16 cellular contexts compared by ENCODE assay signal in genomic region chr10:88239212-88239611, GRCh38.
DNase-seq lines count a peak whose midpoint lies in the region; ATAC-seq and TF ChIP-seq lines count a peak whose summit lies in the region.
"Had no signal": no experiment of that assay in that cellular context is flagged by ENCODE, and none has a peak within 500 bp of the region (broad histone marks: within the 10 kb centered on the region; RNA-seq: fewer than 3 reads in every experiment).

No MANE protein-coding gene starts in this region.

- H3K4me1 Mint-ChIP-seq in WTC11: peaks cover 4% of the 10 kb centered on the region; the same call in 1 of the 2 replicates

- no peak for DNase-seq in heart left ventricle
- DNase-seq in left cardiac atrium: no peak
- no peak for DNase-seq in Panc1 (ENCODE audit: low read depth, low spot score)
- DNase-seq in thyroid gland: no peak
- no peak for DNase-seq in WTC11 (ENCODE audit: low spot score)
- no peak for DNase-seq in putamen (ENCODE audit: low spot score)
- no peak for DNase-seq in kidney tubule cell (ENCODE audit: low spot score)
- DNase-seq: CD8-positive, alpha-beta memory T cell; GDM1; MM.1S; NCI-H1092 treated with DMSO at 0.1 percent for 48 hours; NCI-H226; NCI-H524 treated with DMSO at 0.1 percent for 48 hours had no signal

- H3K36me3 Mint-ChIP-seq in WTC11: no peaks in the 10 kb centered on the region

- H3K27ac ChIP-seq in heart left ventricle: peak overlapping the region in 7 of 12 donors; percentile 2 to 53 (median 36)
- H3K27ac ChIP-seq in Panc1 (ENCODE audit: low read length): peak overlapping the region; percentile 25; the same call in 1 of the 2 replicates
- H3K27ac ChIP-seq in thyroid gland: peak overlapping the region; percentile 42 to 78 (median 58)
- H3K27ac ChIP-seq: BLaER1 treated with 17β-estradiol and CSF1 and Interleukin-3, amounts not matched to agents 10 nM and 100 nM had no signal

- no peak for TF ChIP-seq CTCF in heart left ventricle (IDR thresholded peaks at IDR 0.05)
- TF ChIP-seq CTCF in Panc1 (IDR thresholded peaks at IDR 0.05): no peak
- no peak for TF ChIP-seq CTCF in thyroid gland (IDR thresholded peaks at IDR 0.05)
- no peak for TF ChIP-seq CTCF in WTC11 (IDR thresholded peaks at IDR 0.05)

- BruUV-seq in Panc1 (replicated peaks; lab: Mats Ljungman, UMichigan): no TSS peak

- intact Hi-C loops in heart left ventricle (cut with DNase I): loop anchor here in 1 of 10 donors (10.0 kb wide), 1 partner anchor 194 kb away; no protein-coding TSS in a partner anchor
- intact Hi-C loops in left cardiac atrium (cut with DNase I): no loop called here
- intact Hi-C loops in Panc1 (cut with micrococcal nuclease; ENCODE audit: unreplicated experiment): no loop called here
- intact Hi-C loops in thyroid gland (cut with DNase I): no loop called here

- ATAC-seq in heart left ventricle: no peak
- ATAC-seq in left cardiac atrium: no peak
- ATAC-seq in Panc1: no peak
- ATAC-seq in WTC11: no peak
- ATAC-seq: Right ventricle myocardium inferior had no signal

- H3K27me3 Mint-ChIP-seq in WTC11 (ENCODE audit: low read depth): no peaks in the 10 kb centered on the region

- in situ Hi-C loops in Panc1 (cut with HindIII; ENCODE audit: low pct_unique_long_range_greater_than_20kb, low sequenced_read_pairs): no loop called here

- no peaks in the 10 kb centered on the region for H3K9me3 ChIP-seq in heart left ventricle
- no peaks in the 10 kb centered on the region for H3K9me3 ChIP-seq in Panc1 (ENCODE audit: control insufficient read depth, insufficient read depth, low read depth, low read length)
- H3K9me3 ChIP-seq in thyroid gland: no peaks in the 10 kb centered on the region

- H3K4me1 ChIP-seq in heart left ventricle (peaks cover 0 to 64% (median 28%) of the 10 kb centered on the region in 12 donors), Panc1 (ENCODE audit: control insufficient read depth, insufficient read depth, low read length) (peaks cover 13% of the 10 kb centered on the region), thyroid gland (peaks cover 38 to 41% of the 10 kb centered on the region in 2 donors)

- 74 to 91% (median 88%) methylated on average over 2 of the region's 2 CpGs for WGBS in heart left ventricle, 4 donors
- WGBS in thyroid gland, 2 donors: 85 to 93% methylated on average over 2 of the region's 2 CpGs

- no peak for TF ChIP-seq POLR2A in heart left ventricle (IDR thresholded peaks at IDR 0.05)
- TF ChIP-seq POLR2A in thyroid gland (IDR thresholded peaks at IDR 0.05): no peak

- no peaks in the 10 kb centered on the region for H3K27me3 ChIP-seq in heart left ventricle
- H3K27me3 ChIP-seq in Panc1 (ENCODE audit: control insufficient read depth, insufficient read depth, low read length): no peaks in the 10 kb centered on the region
- H3K27me3 ChIP-seq in thyroid gland: no peaks in the 10 kb centered on the region
- H3K27me3 ChIP-seq: BLaER1 treated with 17β-estradiol and CSF1 and Interleukin-3, amounts not matched to agents 10 nM and 100 nM had no signal

- CTCF ChIA-PET in Panc1 (lab: Charles Lee): no interaction called here
- CTCF ChIA-PET in WTC11 (lab: Charles Lee): no interaction called here

- H3K36me3 ChIP-seq in heart left ventricle: no peaks in the 10 kb centered on the region
- no peaks in the 10 kb centered on the region for H3K36me3 ChIP-seq in Panc1 (ENCODE audit: control insufficient read depth, insufficient read depth, low read length)
- no peaks in the 10 kb centered on the region for H3K36me3 ChIP-seq in thyroid gland
- H3K36me3 ChIP-seq: BLaER1 treated with 17β-estradiol and CSF1 and Interleukin-3, amounts not matched to agents 10 nM and 100 nM had no signal

- POLR2A ChIA-PET in Panc1 (lab: Charles Lee) (no interaction called here), WTC11 (lab: Charles Lee) (no interaction called here)

- H3K4me3 Mint-ChIP-seq in WTC11: no peak overlapping the region
- H3K4me3 Mint-ChIP-seq: CD8-positive, alpha-beta memory T cell had no signal

- no peaks in the 10 kb centered on the region for H3K9me3 Mint-ChIP-seq in WTC11
- H3K9me3 Mint-ChIP-seq: CD8-positive, alpha-beta memory T cell had no signal

- H3K27ac Mint-ChIP-seq in WTC11: no peak overlapping the region

- no peak overlapping the region for H3K4me3 ChIP-seq in heart left ventricle
- H3K4me3 ChIP-seq in Panc1 (ENCODE audit: low read depth in 2 of 2, low read length in 2 of 2): no peak overlapping the region
- H3K4me3 ChIP-seq in iPS-11a (ENCODE audit: low read depth, low read length): peak overlapping the region; percentile 1
- H3K4me3 ChIP-seq in thyroid gland (replicated peaks in 1 of 3): no peak overlapping the region
- H3K4me3 ChIP-seq: BLaER1 treated with 17β-estradiol and CSF1 and Interleukin-3, amounts not matched to agents 10 nM and 100 nM had no signal

TF ChIP-seq in WTC11, 78 proteins besides CTCF, POLR2A, EP300 and RAD21:
- TF ChIP-seq TEAD4 (CRISPR knock-in tag; IDR thresholded peaks at IDR 0.05) (no peak), KAT7 (CRISPR knock-in tag; IDR thresholded peaks at IDR 0.05; ENCODE audit: borderline replicate concordance) (no peak), RORB (CRISPR knock-in tag; IDR thresholded peaks at IDR 0.05) (no peak), IRF1 (CRISPR knock-in tag; IDR thresholded peaks at IDR 0.05) (no peak), E2F4 (CRISPR knock-in tag; IDR thresholded peaks at IDR 0.05; ENCODE audit: borderline replicate concordance, low read depth) (no peak), ZNF263 (CRISPR knock-in tag; IDR thresholded peaks at IDR 0.05; ENCODE audit: low read depth) (no peak)
